In genomic region chr14:96423446-96424103, GRCh38 we compare ENCODE assay signal across 9 cellular contexts. TPM values are rescaled to one million over a fixed set of nuclear protein-coding genes. Genes with fewer than 3 reads are reported as not detected.
DNase-seq lines count a peak whose midpoint lies in the region; ATAC-seq, FAIRE-seq and TF ChIP-seq lines count a peak whose summit lies in the region.
"Had no signal": no experiment of that assay in that cellular context is flagged by ENCODE, and none has a peak within 500 bp of the region (broad histone marks: within the 10 kb centered on the region; RNA-seq: fewer than 3 reads in every experiment).

No MANE protein-coding gene starts in this region.

- no peaks in the 10 kb centered on the region for H3K4me1 Mint-ChIP-seq in MCF 10A (ENCODE audit: insufficient read depth, unreplicated experiment)

- intact Hi-C loops in breast epithelium (cut with DNase I; ENCODE audit: low total_unique reads), result loop anchor here (2.0 kb wide), 1 partner anchor 55 kb away; no protein-coding TSS in a partner anchor
- intact Hi-C loops in MCF 10A (cut with micrococcal nuclease), result loop anchor here (1.0 to 5.0 kb wide), 5 partner anchors 61 to 426 kb away; no protein-coding TSS in a partner anchor
- intact Hi-C loops in HepG2 (cut with micrococcal nuclease; ENCODE audit: unreplicated experiment), result loop anchor here (1.0 kb wide), 3 partner anchors 113 to 323 kb away; no protein-coding TSS in a partner anchor

- H3K4me3 ChIP-seq in breast epithelium, result peak overlapping the region; percentile 34 to 64 (median 40)
- H3K4me3 ChIP-seq in adipocyte (ENCODE audit: low read length), result peak overlapping the region; percentile 79
- H3K4me3 ChIP-seq in HepG2 (replicated peaks in 1 of 3; ENCODE audit: insufficient read depth in 1 of 3, low read depth in 2 of 3, low read length in 3 of 3), result peak overlapping the region; percentile 30 to 70 (median 57)
- H3K4me3 ChIP-seq in upper lobe of left lung, result peak overlapping the region in 3 of 4 donors; percentile 24 to 50 (median 50)

- no peaks in the 10 kb centered on the region for H3K79me2 ChIP-seq in HepG2 (ENCODE audit: insufficient read depth, low read length)

- TF ChIP-seq EP300 in HepG2 (IDR thresholded peaks at IDR 0.05; ENCODE audit: low read depth in 2 of 2, low read length in 2 of 2) (no peak), HepG2 (CRISPR knock-in tag; IDR thresholded peaks at IDR 0.05; ENCODE audit: borderline replicate concordance) (no peak), upper lobe of left lung (IDR thresholded peaks at IDR 0.05) (no peak)

- 0% methylated on average over 1 of the region's 25 CpGs for WGBS in HepG2 (ENCODE audit: low lambda C conversion rate)
- WGBS in upper lobe of left lung, 2 donors, result 48 to 69% methylated on average over 8 to 9 of the region's 25 CpGs

- ATAC-seq in HepG2 (peak; percentile 80), upper lobe of left lung (ENCODE audit: low FRiP score in 2 of 2) (peak in 1 of 2 donors; percentile 38)

- H3K9me3 ChIP-seq in breast epithelium, result no peaks in the 10 kb centered on the region
- H3K9me3 ChIP-seq in adipocyte (ENCODE audit: control insufficient read depth, low read length), result peaks cover 5% of the 10 kb centered on the region
- no peaks in the 10 kb centered on the region for H3K9me3 ChIP-seq in HepG2 (ENCODE audit: low read length)
- no peaks in the 10 kb centered on the region for H3K9me3 ChIP-seq in upper lobe of left lung

- H4K20me1 ChIP-seq in HepG2 (ENCODE audit: insufficient read depth, low read length), result no peaks in the 10 kb centered on the region

- in situ Hi-C loops in HepG2 (cut with HindIII; ENCODE audit: extremely low pct_ligation_motif_present, low pct_unique_long_range_greater_than_20kb), result loop anchor here (5.0 kb wide), 2 partner anchors 126 to 326 kb away; no protein-coding TSS in a partner anchor

- H3K9ac ChIP-seq in adipocyte (ENCODE audit: low read length), result peak overlapping the region; percentile 52
- no peak overlapping the region for H3K9ac ChIP-seq in HepG2 (ENCODE audit: insufficient read depth, low read depth, low read length)

- no peak for TF ChIP-seq POLR2A in breast epithelium (IDR thresholded peaks at IDR 0.05)
- TF ChIP-seq POLR2A in HepG2 (IDR thresholded peaks at IDR 0.05; ENCODE audit: insufficient read depth in 1 of 2, low read depth in 2 of 2, low read length in 2 of 2), result no peak
- TF ChIP-seq POLR2A in upper lobe of left lung (IDR thresholded peaks at IDR 0.05), result no peak

- BruUV-seq in MCF 10A (replicated peaks; lab: Mats Ljungman, UMichigan) (no TSS peak), HepG2 (replicated peaks; lab: Mats Ljungman, UMichigan) (no TSS peak)

- H3K36me3 Mint-ChIP-seq in MCF 10A (ENCODE audit: insufficient read depth, unreplicated experiment), result no peaks in the 10 kb centered on the region

- FAIRE-seq in HepG2 (lab: Jason Lieb, UNC), result no peak

- no peaks in the 10 kb centered on the region for H3K27me3 ChIP-seq in breast epithelium
- no peaks in the 10 kb centered on the region for H3K27me3 ChIP-seq in adipocyte (replicated peaks; ENCODE audit: control insufficient read depth, insufficient read depth, low read length)
- H3K27me3 ChIP-seq in HepG2 (ENCODE audit: control insufficient read depth in 1 of 2, insufficient read depth in 2 of 2, low read length in 2 of 2), result peaks cover 0 to 6% of the 10 kb centered on the region in 2 experiments; a peak in 2 of 5 replicates
- no peaks in the 10 kb centered on the region for H3K27me3 ChIP-seq in upper lobe of left lung

- H3K27me3 Mint-ChIP-seq in MCF 10A (ENCODE audit: insufficient read depth, unreplicated experiment), result no peaks in the 10 kb centered on the region

- DNase-seq in breast epithelium (ENCODE audit: low spot score in 2 of 2) (no peak), MCF 10A (ENCODE audit: unreplicated experiment) (no peak), adipocyte (ENCODE audit: low read depth) (no peak), HepG2 (ENCODE audit: low spot score) (no peak), upper lobe of left lung (peak in 1 of 2 donors; percentile 62), NCI-H2227 treated with DMSO at 0.1 percent for 48 hours (lab: John Stamatoyannopoulos, UW) (no peak), AG20443 (ENCODE audit: low spot score) (no peak), pons (ENCODE audit: low spot score) (no peak)
- DNase-seq: NCI-H187 treated with DMSO at 0.1 percent for 48 hours had no signal

- no peaks in the 10 kb centered on the region for H3K9me3 Mint-ChIP-seq in MCF 10A (ENCODE audit: unreplicated experiment)

- TF ChIP-seq CTCF in breast epithelium (IDR thresholded peaks at IDR 0.05) (no peak), MCF 10A (IDR thresholded peaks at IDR 0.05; ENCODE audit: unreplicated experiment) (no peak), HepG2 (CRISPR knock-in tag; IDR thresholded peaks at IDR 0.05) (no peak), upper lobe of left lung (IDR thresholded peaks at IDR 0.05) (no peak)

- CTCF ChIA-PET in MCF 10A (lab: Yijun Ruan, JAX) (interaction anchor here (0.5 to 2.9 kb wide), 12 partner anchors 11 to 1041 kb away, joined by 3 to 25 read pairs (median 4); no protein-coding TSS in a partner anchor), HepG2 (lab: Yijun Ruan, JAX; ENCODE audit: low intra/inter-chr PET ratio, low total read pairs) (interaction anchor here (1.1 to 2.8 kb wide), 3 partner anchors 126 to 323 kb away, joined by 3 to 44 read pairs (median 13); no protein-coding TSS in a partner anchor)

- no peaks in the 10 kb centered on the region for H3K4me1 ChIP-seq in breast epithelium
- H3K4me1 ChIP-seq in adipocyte (ENCODE audit: control insufficient read depth, insufficient read depth, low read length), result no peaks in the 10 kb centered on the region
- peaks cover 6% of the 10 kb centered on the region for H3K4me1 ChIP-seq in HepG2 (ENCODE audit: insufficient read depth, low read length)
- peaks cover 5 to 9% (median 7%) of the 10 kb centered on the region in 4 donors for H3K4me1 ChIP-seq in upper lobe of left lung

- peak overlapping the region; percentile 76 for H3K4me2 ChIP-seq in HepG2 (ENCODE audit: low read depth, low read length)

- no peak overlapping the region for H3K27ac Mint-ChIP-seq in MCF 10A (ENCODE audit: low read depth, unreplicated experiment)

- H3K36me3 ChIP-seq in breast epithelium, result no peaks in the 10 kb centered on the region
- H3K36me3 ChIP-seq in adipocyte (ENCODE audit: control insufficient read depth, insufficient read depth, low read length, severe bottlenecking), result no peaks in the 10 kb centered on the region
- no peaks in the 10 kb centered on the region for H3K36me3 ChIP-seq in HepG2 (replicated peaks in 1 of 2; ENCODE audit: control insufficient read depth in 1 of 2, insufficient read depth in 2 of 2, low read length in 2 of 2)
- H3K36me3 ChIP-seq in upper lobe of left lung, result no peaks in the 10 kb centered on the region

- TF ChIP-seq RAD21 in HepG2 (CRISPR knock-in tag; IDR thresholded peaks at IDR 0.05), result no peak

- no peak overlapping the region for H2AFZ ChIP-seq in HepG2 (ENCODE audit: low read length)

- no peak overlapping the region for H3K4me3 Mint-ChIP-seq in MCF 10A (ENCODE audit: unreplicated experiment)

- POLR2A ChIA-PET in MCF 10A (lab: Yijun Ruan, JAX), result interaction anchor here (0.6 kb wide), 1 partner anchor 78 kb away, joined by 3 read pairs; no protein-coding TSS in a partner anchor
- POLR2A ChIA-PET in HepG2 (lab: Yijun Ruan, JAX), result no interaction called here

- H3K27ac ChIP-seq in breast epithelium (no peak overlapping the region), HepG2 (ENCODE audit: extremely low read length, insufficient read depth, low read length) (no peak overlapping the region), upper lobe of left lung (no peak overlapping the region)

TF ChIP-seq in HepG2, 621 proteins besides CTCF, POLR2A, EP300 and RAD21 (continues in another document):
- no peak for TF ChIP-seq TSC22D2 (CRISPR knock-in tag; IDR thresholded peaks at IDR 0.05; ENCODE audit: borderline replicate concordance)
- no peak for TF ChIP-seq IRF1 (CRISPR knock-in tag; IDR thresholded peaks at IDR 0.05; ENCODE audit: low read depth)
- no peak for TF ChIP-seq ZNF343 (CRISPR knock-in tag; IDR thresholded peaks at IDR 0.05)
- TF ChIP-seq ZNF563 (CRISPR knock-in tag; IDR thresholded peaks at IDR 0.05), result no peak
- TF ChIP-seq ZNF484 (CRISPR knock-in tag; IDR thresholded peaks at IDR 0.05; ENCODE audit: borderline replicate concordance, low read depth), result no peak
- no peak for TF ChIP-seq ATF1 (CRISPR knock-in tag; IDR thresholded peaks at IDR 0.05)

RNA-seq across cellular contexts. Expression of gene AK7, which starts 31.6 kb away (rescaled TPM):
- total RNA-seq in breast epithelium (10 to 100 TPM in 1 of 3 donors, 1 to 10 TPM in 1, under 1 TPM in 1; 0.96 to 10.5 (median 4.5) TPM), MCF 10A (2022) (0.21 and 0.52 TPM in 2 replicates), HepG2 (2016; rRNA removed; fragmentation: Illumina TruSeq; extraction: Trizol) (0.48 and 0.93 TPM in 2 replicates), upper lobe of left lung (10 to 100 TPM in 3 of 6 donors, 1 to 10 TPM in 3; 3.9 to 44.9 (median 7.6) TPM)
- 0.26 TPM in 1 of 2 replicates, not detected in the other for total RNA-seq in HepG2 (2016; cell fraction: cytosol; rRNA removed; fragmentation: Illumina TruSeq; extraction: Trizol; ENCODE audit: low read depth)
- 0.56 and 0.77 TPM in 2 replicates for total RNA-seq in HepG2 (2016; cell fraction: insoluble cytoplasmic fraction; rRNA removed; fragmentation: Illumina TruSeq; extraction: Trizol)
- total RNA-seq in HepG2 (2016; cell fraction: membrane; rRNA removed; fragmentation: Illumina TruSeq; extraction: Trizol), result 0.28 and 0.31 TPM in 2 replicates
- total RNA-seq in HepG2 (2016; cell fraction: nucleus; rRNA removed; fragmentation: Illumina TruSeq; extraction: Trizol), result 0.28 and 0.56 TPM in 2 replicates
- 0.45 and 0.46 TPM in 2 replicates for polyA plus RNA-seq in HepG2 (2011; rRNA removed)
- polyA plus RNA-seq in HepG2 (2011; cell fraction: cytosol; rRNA removed), result 0.28 and 0.43 TPM in 2 replicates
- 0.23 and 0.26 TPM in 2 replicates for polyA plus RNA-seq in HepG2 (2011; cell fraction: nucleus; rRNA removed)
- polyA plus RNA-seq in HepG2 (2012), result 0.45 and 0.97 TPM in 2 replicates
- polyA plus RNA-seq in HepG2 (2016; cell fraction: cytosol; fragmentation: Illumina TruSeq; extraction: Trizol; ENCODE audit: low read depth), result 0.09 and 0.18 TPM in 2 replicates
- 0.78 and 1.4 TPM in 2 replicates for polyA plus RNA-seq in HepG2 (2016; cell fraction: insoluble cytoplasmic fraction; fragmentation: Illumina TruSeq; extraction: Trizol; ENCODE audit: low read depth)
- 0.22 and 0.45 TPM in 2 replicates for polyA plus RNA-seq in HepG2 (2016; cell fraction: membrane; fragmentation: Illumina TruSeq; extraction: Trizol; ENCODE audit: low read depth)
- polyA plus RNA-seq in HepG2 (2016; cell fraction: nucleus; fragmentation: Illumina TruSeq; extraction: Trizol; ENCODE audit: insufficient read depth, low read depth), result 0.39 TPM in 1 of 2 replicates, not detected in the other
- polyA minus RNA-seq in HepG2 (2011; rRNA and poly(A)+ RNA removed; ENCODE audit: low replicate concordance), result 1.9 and 2.0 TPM in 2 replicates
- 0.44 TPM in 1 of 2 replicates, not detected in the other for polyA minus RNA-seq in HepG2 (2011; cell fraction: cytosol; rRNA and poly(A)+ RNA removed)
- polyA minus RNA-seq in HepG2 (2011; cell fraction: nucleus; rRNA and poly(A)+ RNA removed), result 0.25 and 0.64 TPM in 2 replicates
